ENCODE assay signal across 17 cellular contexts in the genomic region with DNA sequence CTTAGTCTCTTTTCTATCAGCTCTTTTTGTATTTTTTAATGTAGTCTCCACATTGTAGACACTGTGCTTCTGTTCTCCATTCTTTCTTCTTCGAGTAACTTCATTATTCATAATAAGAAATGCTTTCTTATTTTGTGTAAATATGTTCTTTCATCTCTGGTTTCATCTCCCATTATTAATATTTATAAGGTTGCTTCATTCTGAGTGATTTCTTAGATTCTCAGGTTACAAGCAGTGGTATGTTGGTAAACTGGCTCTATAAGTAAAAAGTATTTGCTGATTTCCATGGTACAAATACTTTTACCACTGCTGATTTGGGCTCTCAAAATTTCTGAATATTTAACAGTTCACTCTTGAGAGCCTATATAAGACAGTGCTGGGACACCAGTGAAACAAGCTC.
DNase-seq lines count a peak whose midpoint lies in the region; ATAC-seq and TF ChIP-seq lines count a peak whose summit lies in the region.
"Had no signal": no experiment of that assay in that cellular context is flagged by ENCODE, and none has a peak within 500 bp of the region (broad histone marks: within the 10 kb centered on the region; RNA-seq: fewer than 3 reads in every experiment).

No MANE protein-coding gene starts in this region.

- CTCF ChIA-PET in T-cell (lab: Charles Lee): interaction anchor here (0.6 to 2.7 kb wide), 11 partner anchors 9 to 509 kb away, joined by 3 to 13 read pairs (median 8); no protein-coding TSS in a partner anchor

- no peaks in the 10 kb centered on the region for H3K9me2 ChIP-seq in GM23248 (ENCODE audit: insufficient read depth)

- no peak overlapping the region for H3K27ac ChIP-seq in GM23248
- H3K27ac ChIP-seq: Peyer's patch had no signal

- in situ Hi-C loops in GM23248 (cut with MboI): no loop called here

- H3K4me1 Mint-ChIP-seq in activated T-cell treated with anti-CD3 and anti-CD28 coated beads, Interleukin-2, amount 50 U/mL, for 72 hours (ENCODE audit: low read depth): peaks cover 58% of the 10 kb centered on the region
- H3K4me1 Mint-ChIP-seq in T-cell: peaks cover 69 to 75% (median 74%) of the 10 kb centered on the region in 3 donors

- no peak for TF ChIP-seq CTCF in epithelial cell of esophagus (IDR thresholded peaks at IDR 0.05; ENCODE audit: insufficient read depth, low read depth, low read length, missing control alignments)

- no peaks in the 10 kb centered on the region for H3K36me3 ChIP-seq in GM23248 (ENCODE audit: low read depth)
- H3K36me3 ChIP-seq: Peyer's patch had no signal

- no peaks in the 10 kb centered on the region for H3K27me3 ChIP-seq in GM23248 (replicated peaks; ENCODE audit: insufficient read depth)
- H3K27me3 ChIP-seq: Peyer's patch had no signal

- H2AFZ ChIP-seq in GM23248: no peak overlapping the region

- H3K4me1 ChIP-seq in GM23248 (ENCODE audit: insufficient read depth): no peaks in the 10 kb centered on the region

- H3K4me3 Mint-ChIP-seq in activated T-cell treated with anti-CD3 and anti-CD28 coated beads, Interleukin-2, amount 50 U/mL, for 72 hours: peak overlapping the region in 1 of 2 donors; percentile 58
- no peak overlapping the region for H3K4me3 Mint-ChIP-seq in T-cell

- no peaks in the 10 kb centered on the region for H3K9me3 ChIP-seq in GM23248 (ENCODE audit: low read depth)
- H3K9me3 ChIP-seq: Peyer's patch had no signal

- H3K79me2 ChIP-seq in GM23248 (ENCODE audit: insufficient read depth): no peaks in the 10 kb centered on the region

- ATAC-seq in activated T-cell treated with anti-CD3 and anti-CD28 coated beads, Interleukin-2, amount 50 U/mL, for 72 hours (replicated peaks in 1 of 2): peak; percentile 13 to 15
- ATAC-seq in T-cell (replicated peaks in 1 of 4) (no peak), GM19328 (IDR thresholded peaks at IDR 0.05; ENCODE audit: unreplicated experiment) (no peak), GM18870 (IDR thresholded peaks at IDR 0.05; ENCODE audit: unreplicated experiment) (no peak)

- no peak overlapping the region for H3K4me3 ChIP-seq in epithelial cell of esophagus (ENCODE audit: low read length)
- H3K4me3 ChIP-seq in GM23248: no peak overlapping the region
- H3K4me3 ChIP-seq: Peyer's patch had no signal

- H3K27me3 Mint-ChIP-seq in activated T-cell treated with anti-CD3 and anti-CD28 coated beads, Interleukin-2, amount 50 U/mL, for 72 hours (ENCODE audit: low read depth): no peaks in the 10 kb centered on the region
- no peaks in the 10 kb centered on the region for H3K27me3 Mint-ChIP-seq in T-cell

- DNase-seq in activated T-cell treated with anti-CD3 and anti-CD28 coated beads, Interleukin-2, amount 50 U/mL, for 72 hours: no peak
- DNase-seq in activated T-cell treated with anti-CD3 and anti-CD28 coated beads for 4 hours (no peak), T-cell (no peak), epithelial cell of esophagus (ENCODE audit: low read depth) (peak; percentile 8), GM23248 (no peak)
- DNase-seq: AML-193, DMS79 treated with DMSO at 0.1 percent for 48 hours, GDM1, KBM-7, NCI-H1048, NCI-H146, NCI-H446 treated with DMSO at 0.1 percent for 48 hours, NCI-H748 treated with DMSO at 0.1 percent for 48 hours, Peyer's patch, Right ventricle myocardium superior had no signal

- no peaks in the 10 kb centered on the region for H3F3A ChIP-seq in GM23248 (ENCODE audit: insufficient read depth)

- peaks cover 3% of the 10 kb centered on the region in 2 donors for H3K9me3 Mint-ChIP-seq in activated T-cell treated with anti-CD3 and anti-CD28 coated beads, Interleukin-2, amount 50 U/mL, for 72 hours
- H3K9me3 Mint-ChIP-seq in T-cell: peaks cover 0 to 11% (median 8%) of the 10 kb centered on the region in 3 donors

- H3K36me3 Mint-ChIP-seq in activated T-cell treated with anti-CD3 and anti-CD28 coated beads, Interleukin-2, amount 50 U/mL, for 72 hours (ENCODE audit: insufficient read depth in 2 of 2): peaks cover 13 to 15% of the 10 kb centered on the region in 2 donors
- peaks cover 63% of the 10 kb centered on the region for H3K36me3 Mint-ChIP-seq in T-cell

- POLR2A ChIA-PET in T-cell (lab: Charles Lee): interaction anchor here (1.0 to 2.1 kb wide), 5 partner anchors 9 to 300 kb away, joined by 3 to 11 read pairs (median 4); partner anchors contain the start of gene TRMT13 (in 1 of the 2)

- H3K27ac Mint-ChIP-seq in activated T-cell treated with anti-CD3 and anti-CD28 coated beads, Interleukin-2, amount 50 U/mL, for 72 hours: peak overlapping the region; percentile 90
- peak overlapping the region; percentile 86 to 91 for H3K27ac Mint-ChIP-seq in T-cell

- no peak overlapping the region for H3K4me2 ChIP-seq in GM23248 (ENCODE audit: unreplicated experiment)

- no peaks in the 10 kb centered on the region for H4K20me1 ChIP-seq in GM23248 (ENCODE audit: insufficient read depth)

- no peak overlapping the region for H3K9ac ChIP-seq in GM23248

- 79 to 83% methylated on average over 1 of the region's 1 CpG for WGBS in GM23248 (ENCODE audit: low coverage in 1 of 2, low lambda C conversion rate in 2 of 2, missing lambda C conversion rate in 2 of 2), 2 experiments

Comparison
In these comparisons a context has a peak if more than half of its experiments do, and no peak if none do; other contexts are left out.
1. ATAC-seq: peak in activated T-cell treated with anti-CD3 and anti-CD28 coated beads, Interleukin-2, amount 50 U/mL, for 72 hours (2 of 2); none in T-cell (0 of 4), GM19328 (single experiment) and GM18870 (single experiment).